ENCODE assay signal across 8 cellular contexts in the genomic region with DNA sequence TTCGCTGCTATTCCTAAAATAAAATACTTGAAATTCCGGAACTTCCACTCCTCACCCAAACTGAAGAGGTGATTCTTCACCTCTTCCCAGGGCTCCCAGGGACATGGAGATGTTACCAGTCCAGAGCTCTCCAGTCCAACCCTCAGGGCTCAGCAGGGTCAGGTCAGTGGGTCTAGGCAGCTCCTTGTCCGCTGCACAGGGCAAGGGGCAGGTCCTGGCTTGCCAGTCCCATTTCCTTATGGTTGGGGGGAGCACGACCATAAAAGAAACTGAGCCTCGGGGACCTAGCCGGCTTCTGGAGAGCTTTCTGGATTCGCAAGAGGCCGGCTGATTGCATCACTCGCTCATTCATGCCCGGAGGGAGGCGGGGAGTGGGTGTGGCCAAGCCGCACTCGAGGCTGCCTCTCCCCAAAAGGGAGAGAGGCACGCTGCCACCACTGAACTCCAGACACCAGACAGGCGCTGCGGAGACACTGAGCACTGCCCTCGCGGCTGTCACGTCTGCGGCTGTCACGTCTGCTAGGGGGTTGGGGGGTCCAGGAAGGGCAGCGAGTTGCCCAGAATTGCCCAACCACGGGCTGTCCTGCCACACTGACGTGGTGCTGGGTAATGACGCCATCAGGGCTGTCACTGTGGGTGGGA. TPM values are rescaled to one million over a fixed set of nuclear protein-coding genes. Genes with fewer than 3 reads are reported as not detected.
DNase-seq lines count a peak whose midpoint lies in the region; ATAC-seq lines count a peak whose summit lies in the region.

No MANE protein-coding gene starts in this region.

- H3K4me3 ChIP-seq in ectodermal cell (ENCODE audit: insufficient read depth, low read depth, low read length): no peak overlapping the region

- H3K4me1 ChIP-seq in ectodermal cell (ENCODE audit: control insufficient read depth, insufficient read depth, low read length): peaks cover 18% of the 10 kb centered on the region

- H3K27ac ChIP-seq in ectodermal cell (ENCODE audit: insufficient read depth, low read depth, low read length, poor library complexity, severe bottlenecking): peak overlapping the region; percentile 78

- H3K9me3 ChIP-seq in ectodermal cell (ENCODE audit: control insufficient read depth, low read length): no peaks in the 10 kb centered on the region

- ATAC-seq in HG03039 (IDR thresholded peaks at IDR 0.05; ENCODE audit: unreplicated experiment): peak; percentile 38
- ATAC-seq in HG03025 (IDR thresholded peaks at IDR 0.05; ENCODE audit: low FRiP score, unreplicated experiment): no peak

- DNase-seq in GF-D8 (lab: John Stamatoyannopoulos, UW) (peak; percentile 83), NCI-H82 treated with DMSO at 0.1 percent for 48 hours (lab: John Stamatoyannopoulos, UW; ENCODE audit: unreplicated experiment) (peak; percentile 25), medulla oblongata (ENCODE audit: extremely low spot score) (peak; percentile 95)
- DNase-seq in activated CD8-positive, alpha-beta memory T cell treated with anti-CD3 and anti-CD28 coated beads for 24 hours: peak; percentile 92
- peak; percentile 57 for DNase-seq in stimulated activated CD8-positive, alpha-beta memory T cell treated with anti-CD3 and anti-CD28 coated beads, Interleukin-12 subunit alpha, Interleukin-12 subunit beta, amount 100 ng/mL, for 24 hours (ENCODE audit: extremely low read depth)

- no peaks in the 10 kb centered on the region for H3K27me3 ChIP-seq in ectodermal cell (ENCODE audit: control insufficient read depth, insufficient read depth, low read length, poor library complexity, severe bottlenecking)

- no peaks in the 10 kb centered on the region for H3K36me3 ChIP-seq in ectodermal cell (ENCODE audit: control insufficient read depth, insufficient read depth, low read length)

- 20% methylated on average over 25 of the region's 25 CpGs for WGBS in ectodermal cell, 2 experiments

RNA-seq across cellular contexts. Expression of gene SLC7A5, which starts 15.8 kb away (rescaled TPM):
- 32.3 TPM for polyA plus RNA-seq in ectodermal cell (2013, experiment 1 of 4)
- 35.9 TPM for polyA plus RNA-seq in ectodermal cell (2013, experiment 2 of 4)
- 23.1 TPM for polyA plus RNA-seq in ectodermal cell (2013, experiment 3 of 4)
- 23.8 TPM for polyA plus RNA-seq in ectodermal cell (2013, experiment 4 of 4)

Comparison
In these comparisons a context has a peak if more than half of its experiments do, and no peak if none do; other contexts are left out.
1. DNase-seq: peak in every context shown above with its lines; median percentile 95 in medulla oblongata; 92 in activated CD8-positive, alpha-beta memory T cell treated with anti-CD3 and anti-CD28 coated beads for 24 hours; 83 in GF-D8; 57 in stimulated activated CD8-positive, alpha-beta memory T cell treated with anti-CD3 and anti-CD28 coated beads, Interleukin-12 subunit alpha, Interleukin-12 subunit beta, amount 100 ng/mL, for 24 hours; 25 in NCI-H82 treated with DMSO at 0.1 percent for 48 hours.